ENCODE assay signal across 13 cellular contexts in the genomic region with DNA sequence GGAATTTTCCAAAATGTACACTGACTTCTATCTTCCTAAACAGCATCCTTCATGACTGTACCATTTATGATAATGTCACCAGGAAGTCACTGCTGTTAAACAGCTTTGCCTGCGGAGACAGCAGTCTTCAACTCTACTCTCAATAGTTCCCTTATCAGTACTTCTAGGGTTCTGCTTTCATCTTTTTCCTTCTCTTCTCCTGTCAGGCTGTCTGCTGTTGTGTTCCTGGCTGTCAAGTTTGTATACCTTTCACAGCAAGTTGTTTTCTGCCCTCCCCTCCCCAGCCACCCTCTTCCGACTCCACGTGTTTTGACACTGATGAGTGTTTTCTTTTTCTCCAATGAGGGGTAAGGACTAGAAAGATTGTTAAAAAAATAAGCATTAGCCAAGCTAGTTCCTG. TPM values are rescaled to one million over a fixed set of nuclear protein-coding genes. Genes with fewer than 3 reads are reported as not detected.
DNase-seq lines count a peak whose midpoint lies in the region; FAIRE-seq and TF ChIP-seq lines count a peak whose summit lies in the region.
"Had no signal": no experiment of that assay in that cellular context is flagged by ENCODE, and none has a peak within 500 bp of the region (broad histone marks: within the 10 kb centered on the region; RNA-seq: fewer than 3 reads in every experiment).

No MANE protein-coding gene starts in this region.

- H3K36me3 ChIP-seq in spleen (peaks cover 0 to 52% (median 27%) of the 10 kb centered on the region in 6 donors), uterus (no peaks in the 10 kb centered on the region)

- H3K4me3 ChIP-seq in spleen = no peak overlapping the region
- H3K4me3 ChIP-seq in uterus = no peak overlapping the region

- TF ChIP-seq CTCF in spleen (IDR thresholded peaks at IDR 0.05 in 8 of 11, conservative IDR thresholded peaks at IDR 0.05 in 3 of 11) (no peak), uterus (IDR thresholded peaks at IDR 0.05) (no peak)

- 70 to 79% (median 76%) methylated on average over 3 of the region's 3 CpGs for WGBS in spleen, 5 donors

- FAIRE-seq in GM19239 (lab: Jason Lieb, UNC) = no peak

- peak overlapping the region; percentile 60 for H3K27ac Mint-ChIP-seq in activated T-cell treated with anti-CD3 and anti-CD28 coated beads, Interleukin-2, amount 50 U/mL, for 24 hours
- peak overlapping the region; percentile 18 for H3K27ac Mint-ChIP-seq in dendritic cell treated with granulocyte-macrophage colony-stimulating factor and Interleukin-4, amounts not matched to agents 40 ng/mL and 50 ng/mL, for 4 days

- peaks cover 21 to 54% (median 37%) of the 10 kb centered on the region in 6 donors for H3K4me1 ChIP-seq in spleen
- peaks cover 0 to 7% of the 10 kb centered on the region in 2 donors for H3K4me1 ChIP-seq in uterus

- no peaks in the 10 kb centered on the region for H3K27me3 Mint-ChIP-seq in activated T-cell treated with anti-CD3 and anti-CD28 coated beads, Interleukin-2, amount 50 U/mL, for 24 hours
- no peaks in the 10 kb centered on the region for H3K27me3 Mint-ChIP-seq in dendritic cell treated with granulocyte-macrophage colony-stimulating factor and Interleukin-4, amounts not matched to agents 40 ng/mL and 50 ng/mL, for 4 days

- peaks cover 83% of the 10 kb centered on the region for H3K36me3 Mint-ChIP-seq in activated T-cell treated with anti-CD3 and anti-CD28 coated beads, Interleukin-2, amount 50 U/mL, for 24 hours (ENCODE audit: low read depth)
- H3K36me3 Mint-ChIP-seq in dendritic cell treated with granulocyte-macrophage colony-stimulating factor and Interleukin-4, amounts not matched to agents 40 ng/mL and 50 ng/mL, for 4 days (ENCODE audit: low read depth) = peaks cover 67% of the 10 kb centered on the region

- DNase-seq in activated T-cell treated with anti-CD3 and anti-CD28 coated beads, Interleukin-2, amount 50 U/mL, for 24 hours = no peak
- DNase-seq in activated T-cell treated with anti-CD3 and anti-CD28 coated beads for 4 hours = no peak
- DNase-seq in OCI-M2 (lab: John Stamatoyannopoulos, UW; ENCODE audit: unreplicated experiment) = peak; percentile 14
- peak; percentile 15 for DNase-seq in spleen
- no peak for DNase-seq in uterus
- DNase-seq in GM19239 (ENCODE audit: insufficient read length, low spot score) = no peak
- DNase-seq in NOMO-1 (lab: John Stamatoyannopoulos, UW; ENCODE audit: unreplicated experiment in 2 of 2) = no peak
- DNase-seq: amniotic stem cell, foreskin melanocyte, midbrain, NCI-H345 had no signal

- H3K27me3 ChIP-seq in spleen (replicated peaks in 1 of 7) (no peaks in the 10 kb centered on the region), uterus (no peaks in the 10 kb centered on the region)
- H3K27me3 ChIP-seq: vagina had no signal

- H3K27ac ChIP-seq in spleen (no peak overlapping the region), uterus (no peak overlapping the region)
- H3K27ac ChIP-seq: vagina had no signal

- no peak for TF ChIP-seq POLR2A in spleen (IDR thresholded peaks at IDR 0.05)
- no peak for TF ChIP-seq POLR2A in uterus (IDR thresholded peaks at IDR 0.05)

- intact Hi-C loops in dendritic cell treated with granulocyte-macrophage colony-stimulating factor and Interleukin-4, amounts not matched to agents 40 ng/mL and 50 ng/mL, for 4 days (cut with micrococcal nuclease) = no loop called here
- intact Hi-C loops in spleen (cut with DNase I; ENCODE audit: low total_unique reads) (no loop called here), uterus (cut with DNase I; ENCODE audit: low total_unique reads) (no loop called here)

- H3K9me3 ChIP-seq in spleen (no peaks in the 10 kb centered on the region), uterus (no peaks in the 10 kb centered on the region)
- H3K9me3 ChIP-seq: vagina had no signal

- peak overlapping the region; percentile 32 for H3K4me3 Mint-ChIP-seq in activated T-cell treated with anti-CD3 and anti-CD28 coated beads, Interleukin-2, amount 50 U/mL, for 24 hours
- no peak overlapping the region for H3K4me3 Mint-ChIP-seq in dendritic cell treated with granulocyte-macrophage colony-stimulating factor and Interleukin-4, amounts not matched to agents 40 ng/mL and 50 ng/mL, for 4 days

- H3K9me3 Mint-ChIP-seq in activated T-cell treated with anti-CD3 and anti-CD28 coated beads, Interleukin-2, amount 50 U/mL, for 24 hours = no peaks in the 10 kb centered on the region
- no peaks in the 10 kb centered on the region for H3K9me3 Mint-ChIP-seq in dendritic cell treated with granulocyte-macrophage colony-stimulating factor and Interleukin-4, amounts not matched to agents 40 ng/mL and 50 ng/mL, for 4 days

- H3K4me1 Mint-ChIP-seq in activated T-cell treated with anti-CD3 and anti-CD28 coated beads, Interleukin-2, amount 50 U/mL, for 24 hours (ENCODE audit: low read depth) = peaks cover 56% of the 10 kb centered on the region
- peaks cover 34% of the 10 kb centered on the region for H3K4me1 Mint-ChIP-seq in dendritic cell treated with granulocyte-macrophage colony-stimulating factor and Interleukin-4, amounts not matched to agents 40 ng/mL and 50 ng/mL, for 4 days (ENCODE audit: low read depth)

RNA-seq across cellular contexts. Expression of a gene that starts 2.2 kb away (rescaled TPM):
- total RNA-seq in spleen = 10 to 100 TPM; 33.0 to 59.7 (median 46.8) TPM
- 10 to 100 TPM; 40.2 to 58.0 (median 54.5) TPM for polyA plus RNA-seq in spleen
- 10 to 100 TPM; 15.0 to 74.1 (median 34.9) TPM for total RNA-seq in uterus

RNA-seq across cellular contexts. Expression of a gene that starts 30.7 kb away (rescaled TPM):
- 10 to 100 TPM; 20.5 to 49.8 (median 23.2) TPM for total RNA-seq in spleen
- polyA plus RNA-seq in spleen = 1 to 10 TPM; 3.8 to 7.0 (median 5.7) TPM
- 10 to 100 TPM in 2 of 4 donors, 1 to 10 TPM in 2; 5.9 to 24.7 (median 15.2) TPM for total RNA-seq in uterus

RNA-seq across cellular contexts. Expression of a gene that starts 48.9 kb away (rescaled TPM):
- total RNA-seq in spleen (10 to 100 TPM; 50.1 to 75.8 (median 68.1) TPM), uterus (100 to 1,000 TPM in 1 of 4 donors, 10 to 100 TPM in 3; 25.0 to 103 (median 53.5) TPM)
- 10 to 100 TPM; 51.8 to 74.1 (median 55.2) TPM for polyA plus RNA-seq in spleen

Comparison
In these comparisons a context has a peak if more than half of its experiments do, and no peak if none do; other contexts are left out.
1. DNase-seq: peak in OCI-M2 (single experiment) and spleen (single experiment); none in activated T-cell treated with anti-CD3 and anti-CD28 coated beads, Interleukin-2, amount 50 U/mL, for 24 hours (single experiment), activated T-cell treated with anti-CD3 and anti-CD28 coated beads for 4 hours (single experiment), uterus (0 of 2), GM19239 (single experiment) and NOMO-1 (0 of 2).